10 cellular contexts compared by ENCODE assay signal in the genomic region with DNA sequence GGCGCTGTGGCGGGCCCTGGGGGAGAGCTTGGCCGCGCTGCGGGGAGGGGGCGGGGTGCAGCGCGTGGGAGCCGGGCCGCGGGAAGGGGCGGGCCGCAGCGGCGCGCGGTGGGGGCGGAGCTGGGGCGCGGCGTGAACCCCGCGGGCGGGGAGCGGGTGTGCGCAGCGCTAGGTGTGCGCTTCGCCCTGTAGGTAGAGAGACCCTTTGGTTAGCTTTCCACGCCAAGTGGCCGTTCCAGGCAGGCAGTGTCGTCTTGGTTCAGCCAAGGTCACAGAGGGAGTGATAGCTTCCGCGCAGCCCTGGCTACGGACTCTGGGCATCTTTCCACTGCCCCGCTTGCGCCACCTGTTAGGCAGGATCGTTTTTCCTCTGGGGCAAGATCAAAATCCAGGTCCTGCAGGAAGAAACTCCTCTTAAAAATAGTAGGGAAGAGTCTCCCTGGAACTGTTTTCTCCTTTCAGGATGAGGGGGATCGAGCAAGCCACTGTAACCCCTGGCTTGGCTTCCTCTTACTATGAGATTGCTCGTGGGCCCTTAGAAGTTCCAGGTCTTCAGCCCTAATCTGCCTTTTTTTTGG. TPM values are rescaled to one million over a fixed set of nuclear protein-coding genes. Genes with fewer than 3 reads are reported as not detected.
DNase-seq lines count a peak whose midpoint lies in the region; ATAC-seq, FAIRE-seq and TF ChIP-seq lines count a peak whose summit lies in the region.
"Had no signal": no experiment of that assay in that cellular context is flagged by ENCODE, and none has a peak within 500 bp of the region (broad histone marks: within the 10 kb centered on the region; RNA-seq: fewer than 3 reads in every experiment).

No MANE protein-coding gene starts in this region.

- FAIRE-seq in HepG2 (lab: Jason Lieb, UNC) = peak; percentile 12

- H3K4me3 ChIP-seq in BE2C (ENCODE audit: low read depth, low read length) (peak overlapping the region; percentile 89), OCI-LY7 (ENCODE audit: low read depth, low read length, poor library complexity, severe bottlenecking) (peak overlapping the region; percentile 89), cardiac fibroblast (replicated peaks in 1 of 2; ENCODE audit: low read depth in 2 of 2, low read length in 2 of 2) (peak overlapping the region; percentile 67 to 91), HepG2 (replicated peaks in 1 of 3; ENCODE audit: insufficient read depth in 1 of 3, low read depth in 2 of 3, low read length in 3 of 3) (peak overlapping the region; percentile 81 to 92 (median 88)), suprapubic skin (peak overlapping the region; percentile 81)

- H3K79me2 ChIP-seq in OCI-LY7 (ENCODE audit: insufficient read depth, low read depth, low read length) (peaks cover 52% of the 10 kb centered on the region), HepG2 (ENCODE audit: insufficient read depth, low read length) (peaks cover 33% of the 10 kb centered on the region)

- H3K4me1 ChIP-seq in BE2C (no peaks in the 10 kb centered on the region), OCI-LY7 (ENCODE audit: insufficient read depth, low read length, poor library complexity, severe bottlenecking) (peaks cover 33% of the 10 kb centered on the region), HepG2 (ENCODE audit: insufficient read depth, low read length) (peaks cover 41% of the 10 kb centered on the region), suprapubic skin (peaks cover 28% of the 10 kb centered on the region)

- TF ChIP-seq EP300 in HepG2 (IDR thresholded peaks at IDR 0.05; ENCODE audit: low read depth in 2 of 2, low read length in 2 of 2) (no peak), HepG2 (CRISPR knock-in tag; IDR thresholded peaks at IDR 0.05; ENCODE audit: borderline replicate concordance) (no peak), suprapubic skin (IDR thresholded peaks at IDR 0.05) (no peak)

- CTCF ChIA-PET in OCI-LY7 (lab: Charles Lee; ENCODE audit: unreplicated experiment) = interaction anchor here (0.6 to 0.7 kb wide), 3 partner anchors 20 to 115 kb away, joined by 3 read pairs; a partner anchor contains a TSS
- CTCF ChIA-PET in HepG2 (lab: Yijun Ruan, JAX; ENCODE audit: low intra/inter-chr PET ratio, low total read pairs) = interaction anchor here (1.5 kb wide), 1 partner anchor 14 kb away, joined by 4 read pairs; no protein-coding TSS in a partner anchor

- TF ChIP-seq POLR2A in HepG2 (IDR thresholded peaks at IDR 0.05; ENCODE audit: insufficient read depth in 1 of 2, low read depth in 2 of 2, low read length in 2 of 2) (peak in 1 of 2 experiments; percentile 76; a peak in 3 of 4 replicates), suprapubic skin (IDR thresholded peaks at IDR 0.05) (no peak)

- H4K20me1 ChIP-seq in OCI-LY7 (ENCODE audit: insufficient read depth, low read length) (no peaks in the 10 kb centered on the region), HepG2 (ENCODE audit: insufficient read depth, low read length) (no peaks in the 10 kb centered on the region)

- TF ChIP-seq CTCF in BE2C (IDR thresholded peaks at IDR 0.05; ENCODE audit: low read depth, low read length) (no peak), OCI-LY7 (conservative IDR thresholded peaks at IDR 0.05; ENCODE audit: low read length) (peak; percentile 41; the same call in 1 of the 2 replicates), cardiac fibroblast (IDR thresholded peaks at IDR 0.05; ENCODE audit: low read depth, low read length) (peak; percentile 21), HepG2 (CRISPR knock-in tag; IDR thresholded peaks at IDR 0.05) (peak; percentile 33), suprapubic skin (IDR thresholded peaks at IDR 0.05) (no peak)

- in situ Hi-C loops in HepG2 (cut with HindIII; ENCODE audit: extremely low pct_ligation_motif_present, low pct_unique_long_range_greater_than_20kb) = no loop called here

- intact Hi-C loops in OCI-LY7 (cut with micrococcal nuclease; ENCODE audit: unreplicated experiment) = loop anchor here (1.0 to 5.0 kb wide), 8 partner anchors 41 to 290 kb away; a partner anchor contains a TSS
- intact Hi-C loops in HepG2 (cut with micrococcal nuclease; ENCODE audit: unreplicated experiment) = loop anchor here (1.0 kb wide), 1 partner anchor 50 kb away; a partner anchor contains a TSS

- H3K9ac ChIP-seq in HepG2 (ENCODE audit: insufficient read depth, low read depth, low read length) = peak overlapping the region; percentile 92

- H3K9me2 ChIP-seq in OCI-LY7 (ENCODE audit: insufficient read depth, low read length) = no peaks in the 10 kb centered on the region

- H3K4me2 ChIP-seq in OCI-LY7 (ENCODE audit: low read length) (peak overlapping the region; percentile 81), HepG2 (ENCODE audit: low read depth, low read length) (peak overlapping the region; percentile 89)

- WGBS in HepG2 (ENCODE audit: low lambda C conversion rate) = 3% methylated on average over 5 of the region's 40 CpGs
- 0% methylated on average over 12 of the region's 40 CpGs for WGBS in suprapubic skin

- no TSS peak for BruUV-seq in OCI-LY7 (replicated peaks; lab: Mats Ljungman, UMichigan)
- no TSS peak for BruUV-seq in HepG2 (replicated peaks; lab: Mats Ljungman, UMichigan)

- peak overlapping the region; percentile 93 for H3K27ac ChIP-seq in OCI-LY7 (ENCODE audit: low read depth, low read length, poor library complexity, severe bottlenecking)
- peak overlapping the region; percentile 94 for H3K27ac ChIP-seq in HepG2 (ENCODE audit: extremely low read length, insufficient read depth, low read length)
- H3K27ac ChIP-seq in suprapubic skin = peak overlapping the region; percentile 94

- no peak for DNase-seq in BE2C
- DNase-seq in OCI-LY7 (ENCODE audit: low spot score) = no peak
- DNase-seq in cardiac fibroblast (ENCODE audit: low read depth in 2 of 2) = peak; percentile 45 to 46
- DNase-seq in HepG2 (ENCODE audit: low spot score) = peak; percentile 45
- no peak for DNase-seq in suprapubic skin (ENCODE audit: low spot score in 2 of 2)
- no peak for DNase-seq in epidermal melanocyte (ENCODE audit: insufficient read length, low spot score)

- peaks cover 48% of the 10 kb centered on the region for H3K36me3 ChIP-seq in BE2C
- H3K36me3 ChIP-seq in OCI-LY7 (ENCODE audit: insufficient read depth, low read length) = peaks cover 61% of the 10 kb centered on the region
- H3K36me3 ChIP-seq in HepG2 (replicated peaks in 1 of 2; ENCODE audit: control insufficient read depth in 1 of 2, insufficient read depth in 2 of 2, low read length in 2 of 2) = peaks cover 16 to 34% of the 10 kb centered on the region in 2 experiments
- peaks cover 38% of the 10 kb centered on the region for H3K36me3 ChIP-seq in suprapubic skin

- POLR2A ChIA-PET in OCI-LY7 (lab: Charles Lee) = interaction anchor here (0.7 to 1.0 kb wide), 2 partner anchors 71 to 112 kb away, joined by 4 read pairs; a partner anchor contains a TSS
- POLR2A ChIA-PET in HepG2 (lab: Yijun Ruan, JAX) = interaction anchor here (0.6 to 1.8 kb wide), 14 partner anchors 9 to 310 kb away, joined by 3 to 18 read pairs (median 4); a partner anchor contains a TSS

- H2AFZ ChIP-seq in OCI-LY7 (ENCODE audit: low read length) = peak overlapping the region; percentile 75; the same call in 1 of the 2 replicates
- no peak overlapping the region for H2AFZ ChIP-seq in HepG2 (ENCODE audit: low read length)

- H3K27me3 ChIP-seq in BE2C = no peaks in the 10 kb centered on the region
- no peaks in the 10 kb centered on the region; a peak in 1 of 5 replicates for H3K27me3 ChIP-seq in HepG2 (ENCODE audit: control insufficient read depth in 1 of 2, insufficient read depth in 2 of 2, low read length in 2 of 2)
- no peaks in the 10 kb centered on the region for H3K27me3 ChIP-seq in suprapubic skin

- no peak for TF ChIP-seq RAD21 in HepG2 (CRISPR knock-in tag; IDR thresholded peaks at IDR 0.05)

- H3K9me3 ChIP-seq in BE2C (no peaks in the 10 kb centered on the region), OCI-LY7 (ENCODE audit: low read length) (no peaks in the 10 kb centered on the region), HepG2 (ENCODE audit: low read length) (no peaks in the 10 kb centered on the region), suprapubic skin (no peaks in the 10 kb centered on the region)

- peak; percentile 15 for ATAC-seq in GM18858 (IDR thresholded peaks at IDR 0.05; ENCODE audit: unreplicated experiment)
- ATAC-seq in HG02973 (IDR thresholded peaks at IDR 0.05; ENCODE audit: unreplicated experiment) = peak; percentile 34
- peak; percentile 66 for ATAC-seq in HepG2

RNA-seq across cellular contexts. Expression of a gene that starts 0.4 kb away (rescaled TPM):
- polyA plus RNA-seq in BE2C (2012; ENCODE audit: insufficient read depth, insufficient read length, low read depth) = 895 TPM
- total RNA-seq in OCI-LY7 (2014; rRNA removed; shearing (Covaris generic)) = 70.6 and 82.2 TPM in 2 replicates
- total RNA-seq in OCI-LY7 (2022) (317 and 327 TPM in 2 replicates), HepG2 (2016; rRNA removed; fragmentation: Illumina TruSeq; extraction: Trizol) (40.5 and 45.9 TPM in 2 replicates), suprapubic skin (10 to 100 TPM; 32.1 to 54.2 (median 42.6) TPM)
- total RNA-seq in HepG2 (2016; cell fraction: cytosol; rRNA removed; fragmentation: Illumina TruSeq; extraction: Trizol; ENCODE audit: low read depth) = 24.1 and 29.2 TPM in 2 replicates
- total RNA-seq in HepG2 (2016; cell fraction: insoluble cytoplasmic fraction; rRNA removed; fragmentation: Illumina TruSeq; extraction: Trizol) = 42.5 and 45.7 TPM in 2 replicates
- total RNA-seq in HepG2 (2016; cell fraction: membrane; rRNA removed; fragmentation: Illumina TruSeq; extraction: Trizol) = 21.9 and 24.3 TPM in 2 replicates
- total RNA-seq in HepG2 (2016; cell fraction: nucleus; rRNA removed; fragmentation: Illumina TruSeq; extraction: Trizol) = 17.5 and 24.3 TPM in 2 replicates
- 75.9 and 86.5 TPM in 2 replicates for polyA plus RNA-seq in HepG2 (2011; rRNA removed)
- polyA plus RNA-seq in HepG2 (2011; cell fraction: cytosol; rRNA removed) = 96.6 and 104 TPM in 2 replicates
- polyA plus RNA-seq in HepG2 (2011; cell fraction: nucleus; rRNA removed) = 34.4 and 41.3 TPM in 2 replicates
- polyA plus RNA-seq in HepG2 (2012) = 102 and 132 TPM in 2 replicates
- polyA plus RNA-seq in HepG2 (2016; cell fraction: cytosol; fragmentation: Illumina TruSeq; extraction: Trizol; ENCODE audit: low read depth) = 115 and 123 TPM in 2 replicates
- 264 and 272 TPM in 2 replicates for polyA plus RNA-seq in HepG2 (2016; cell fraction: insoluble cytoplasmic fraction; fragmentation: Illumina TruSeq; extraction: Trizol; ENCODE audit: low read depth)
- polyA plus RNA-seq in HepG2 (2016; cell fraction: membrane; fragmentation: Illumina TruSeq; extraction: Trizol; ENCODE audit: low read depth) = 102 and 111 TPM in 2 replicates
- polyA plus RNA-seq in HepG2 (2016; cell fraction: nucleus; fragmentation: Illumina TruSeq; extraction: Trizol; ENCODE audit: insufficient read depth, low read depth) = 126 and 133 TPM in 2 replicates
- 57.6 and 195 TPM in 2 replicates for polyA minus RNA-seq in HepG2 (2011; rRNA and poly(A)+ RNA removed; ENCODE audit: low replicate concordance)
- 20.0 and 34.2 TPM in 2 replicates for polyA minus RNA-seq in HepG2 (2011; cell fraction: cytosol; rRNA and poly(A)+ RNA removed)
- polyA minus RNA-seq in HepG2 (2011; cell fraction: nucleus; rRNA and poly(A)+ RNA removed) = 23.4 and 30.2 TPM in 2 replicates

RNA-seq across cellular contexts. Expression of a gene that starts 0.8 kb away (rescaled TPM):
- 94.0 TPM for polyA plus RNA-seq in BE2C (2012; ENCODE audit: insufficient read depth, insufficient read length, low read depth)
- total RNA-seq in OCI-LY7 (2014; rRNA removed; shearing (Covaris generic)) = 51.1 and 65.9 TPM in 2 replicates
- total RNA-seq in OCI-LY7 (2022) = 55.5 and 63.2 TPM in 2 replicates
- total RNA-seq in HepG2 (2016; rRNA removed; fragmentation: Illumina TruSeq; extraction: Trizol) = 30.8 and 45.9 TPM in 2 replicates
- total RNA-seq in HepG2 (2016; cell fraction: cytosol; rRNA removed; fragmentation: Illumina TruSeq; extraction: Trizol; ENCODE audit: low read depth) = 6.9 and 8.1 TPM in 2 replicates
- 31.8 and 45.0 TPM in 2 replicates for total RNA-seq in HepG2 (2016; cell fraction: insoluble cytoplasmic fraction; rRNA removed; fragmentation: Illumina TruSeq; extraction: Trizol)
- total RNA-seq in HepG2 (2016; cell fraction: membrane; rRNA removed; fragmentation: Illumina TruSeq; extraction: Trizol) = 15.6 and 16.4 TPM in 2 replicates
- total RNA-seq in HepG2 (2016; cell fraction: nucleus; rRNA removed; fragmentation: Illumina TruSeq; extraction: Trizol) = 25.8 TPM in 2 replicates
- polyA plus RNA-seq in HepG2 (2011; rRNA removed) = 18.2 and 24.0 TPM in 2 replicates
- 22.4 and 22.6 TPM in 2 replicates for polyA plus RNA-seq in HepG2 (2011; cell fraction: cytosol; rRNA removed)
- 15.8 and 23.5 TPM in 2 replicates for polyA plus RNA-seq in HepG2 (2011; cell fraction: nucleus; rRNA removed)
- polyA plus RNA-seq in HepG2 (2012) = 15.2 and 20.1 TPM in 2 replicates
- 2.1 and 2.9 TPM in 2 replicates for polyA plus RNA-seq in HepG2 (2016; cell fraction: cytosol; fragmentation: Illumina TruSeq; extraction: Trizol; ENCODE audit: low read depth)
- polyA plus RNA-seq in HepG2 (2016; cell fraction: insoluble cytoplasmic fraction; fragmentation: Illumina TruSeq; extraction: Trizol; ENCODE audit: low read depth) = 33.3 and 34.6 TPM in 2 replicates
- 7.7 and 8.3 TPM in 2 replicates for polyA plus RNA-seq in HepG2 (2016; cell fraction: membrane; fragmentation: Illumina TruSeq; extraction: Trizol; ENCODE audit: low read depth)
- 31.4 and 35.8 TPM in 2 replicates for polyA plus RNA-seq in HepG2 (2016; cell fraction: nucleus; fragmentation: Illumina TruSeq; extraction: Trizol; ENCODE audit: insufficient read depth, low read depth)
- polyA minus RNA-seq in HepG2 (2011; rRNA and poly(A)+ RNA removed; ENCODE audit: low replicate concordance) = 41.6 and 67.3 TPM in 2 replicates
- 10.7 and 14.6 TPM in 2 replicates for polyA minus RNA-seq in HepG2 (2011; cell fraction: cytosol; rRNA and poly(A)+ RNA removed)
- 14.3 and 20.4 TPM in 2 replicates for polyA minus RNA-seq in HepG2 (2011; cell fraction: nucleus; rRNA and poly(A)+ RNA removed)
- total RNA-seq in suprapubic skin = 10 to 100 TPM; 51.8 to 61.6 (median 55.9) TPM

RNA-seq across cellular contexts. Expression of a gene that starts 9.1 kb away (rescaled TPM):
- polyA plus RNA-seq in BE2C (2012; ENCODE audit: insufficient read depth, insufficient read length, low read depth) = not detected
- not detected in 2 replicates for total RNA-seq in OCI-LY7 (2014; rRNA removed; shearing (Covaris generic))
- not detected in 2 replicates for total RNA-seq in OCI-LY7 (2022)
- total RNA-seq in HepG2 (2016; rRNA removed; fragmentation: Illumina TruSeq; extraction: Trizol) = not detected in 2 replicates
- not detected in 2 replicates for total RNA-seq in HepG2 (2016; cell fraction: cytosol; rRNA removed; fragmentation: Illumina TruSeq; extraction: Trizol; ENCODE audit: low read depth)
- total RNA-seq in HepG2 (2016; cell fraction: insoluble cytoplasmic fraction; rRNA removed; fragmentation: Illumina TruSeq; extraction: Trizol) = not detected in 2 replicates
- total RNA-seq in HepG2 (2016; cell fraction: membrane; rRNA removed; fragmentation: Illumina TruSeq; extraction: Trizol) = not detected in 2 replicates
- not detected in 2 replicates for total RNA-seq in HepG2 (2016; cell fraction: nucleus; rRNA removed; fragmentation: Illumina TruSeq; extraction: Trizol)
- not detected in 2 replicates for polyA plus RNA-seq in HepG2 (2011; rRNA removed)
- not detected in 2 replicates for polyA plus RNA-seq in HepG2 (2011; cell fraction: cytosol; rRNA removed)
- polyA plus RNA-seq in HepG2 (2011; cell fraction: nucleus; rRNA removed) = not detected in 2 replicates
- polyA plus RNA-seq in HepG2 (2012) = not detected in 2 replicates
- polyA plus RNA-seq in HepG2 (2016; cell fraction: cytosol; fragmentation: Illumina TruSeq; extraction: Trizol; ENCODE audit: low read depth) = not detected in 2 replicates
- not detected in 2 replicates for polyA plus RNA-seq in HepG2 (2016; cell fraction: insoluble cytoplasmic fraction; fragmentation: Illumina TruSeq; extraction: Trizol; ENCODE audit: low read depth)
- not detected in 2 replicates for polyA plus RNA-seq in HepG2 (2016; cell fraction: membrane; fragmentation: Illumina TruSeq; extraction: Trizol; ENCODE audit: low read depth)
- polyA plus RNA-seq in HepG2 (2016; cell fraction: nucleus; fragmentation: Illumina TruSeq; extraction: Trizol; ENCODE audit: insufficient read depth, low read depth) = not detected in 2 replicates
- polyA minus RNA-seq in HepG2 (2011; rRNA and poly(A)+ RNA removed; ENCODE audit: low replicate concordance) = not detected in 2 replicates
- polyA minus RNA-seq in HepG2 (2011; cell fraction: cytosol; rRNA and poly(A)+ RNA removed) = not detected in 2 replicates
- not detected in 2 replicates for polyA minus RNA-seq in HepG2 (2011; cell fraction: nucleus; rRNA and poly(A)+ RNA removed)
- total RNA-seq in suprapubic skin = 1,000 to 10,000 TPM in 2 of 4 donors, 100 to 1,000 TPM in 1, 10 to 100 TPM in 1; 48.8 to 2,556 (median 968) TPM
- total RNA-seq: subcutaneous adipose tissue had no signal

RNA-seq across cellular contexts. Expression of a gene that starts 23.5 kb away (rescaled TPM):
- not detected for polyA plus RNA-seq in BE2C (2012; ENCODE audit: insufficient read depth, insufficient read length, low read depth)
- total RNA-seq in OCI-LY7 (2014; rRNA removed; shearing (Covaris generic)) = not detected in 2 replicates
- total RNA-seq in OCI-LY7 (2022) (not detected in 2 replicates), HepG2 (2016; rRNA removed; fragmentation: Illumina TruSeq; extraction: Trizol) (not detected in 2 replicates), suprapubic skin (not detected)
- total RNA-seq in HepG2 (2016; cell fraction: cytosol; rRNA removed; fragmentation: Illumina TruSeq; extraction: Trizol; ENCODE audit: low read depth) = not detected in 2 replicates
- total RNA-seq in HepG2 (2016; cell fraction: insoluble cytoplasmic fraction; rRNA removed; fragmentation: Illumina TruSeq; extraction: Trizol) = not detected in 2 replicates
- total RNA-seq in HepG2 (2016; cell fraction: membrane; rRNA removed; fragmentation: Illumina TruSeq; extraction: Trizol) = not detected in 2 replicates
- not detected in 2 replicates for total RNA-seq in HepG2 (2016; cell fraction: nucleus; rRNA removed; fragmentation: Illumina TruSeq; extraction: Trizol)
- 0.04 and 0.17 TPM in 2 replicates for polyA plus RNA-seq in HepG2 (2011; rRNA removed)
- 0.07 and 0.17 TPM in 2 replicates for polyA plus RNA-seq in HepG2 (2011; cell fraction: cytosol; rRNA removed)
- polyA plus RNA-seq in HepG2 (2011; cell fraction: nucleus; rRNA removed) = 0.19 TPM in 1 of 2 replicates, not detected in the other
- polyA plus RNA-seq in HepG2 (2012) = 0.09 TPM in 1 of 2 replicates, not detected in the other
- 0.07 TPM in 1 of 2 replicates, not detected in the other for polyA plus RNA-seq in HepG2 (2016; cell fraction: cytosol; fragmentation: Illumina TruSeq; extraction: Trizol; ENCODE audit: low read depth)
- not detected in 2 replicates for polyA plus RNA-seq in HepG2 (2016; cell fraction: insoluble cytoplasmic fraction; fragmentation: Illumina TruSeq; extraction: Trizol; ENCODE audit: low read depth)
- not detected in 2 replicates for polyA plus RNA-seq in HepG2 (2016; cell fraction: membrane; fragmentation: Illumina TruSeq; extraction: Trizol; ENCODE audit: low read depth)
- polyA plus RNA-seq in HepG2 (2016; cell fraction: nucleus; fragmentation: Illumina TruSeq; extraction: Trizol; ENCODE audit: insufficient read depth, low read depth) = not detected in 2 replicates
- 3.1 TPM in 1 of 2 replicates, not detected in the other for polyA minus RNA-seq in HepG2 (2011; rRNA and poly(A)+ RNA removed; ENCODE audit: low replicate concordance)
- not detected in 2 replicates for polyA minus RNA-seq in HepG2 (2011; cell fraction: cytosol; rRNA and poly(A)+ RNA removed)
- not detected in 2 replicates for polyA minus RNA-seq in HepG2 (2011; cell fraction: nucleus; rRNA and poly(A)+ RNA removed)
- total RNA-seq: T-helper 1 cell treated with Interleukin-12 subunit alpha and Interleukin-12 subunit beta and Interleukin-4 antibody, amounts not matched to agents 30 ng/mL and 1 ng/mL, for 36 hours had no signal

RNA-seq across cellular contexts. Expression of a gene that starts 41.2 kb away (rescaled TPM):
- polyA plus RNA-seq in BE2C (2012; ENCODE audit: insufficient read depth, insufficient read length, low read depth) = 280 TPM
- total RNA-seq in OCI-LY7 (2014; rRNA removed; shearing (Covaris generic)) = 50.4 and 93.8 TPM in 2 replicates
- total RNA-seq in OCI-LY7 (2022) (55.5 and 57.8 TPM in 2 replicates), HepG2 (2016; rRNA removed; fragmentation: Illumina TruSeq; extraction: Trizol) (18.1 and 22.5 TPM in 2 replicates), suprapubic skin (10 to 100 TPM; 21.1 to 56.6 (median 26.1) TPM)
- total RNA-seq in HepG2 (2016; cell fraction: cytosol; rRNA removed; fragmentation: Illumina TruSeq; extraction: Trizol; ENCODE audit: low read depth) = 9.9 and 12.6 TPM in 2 replicates
- 12.3 and 22.5 TPM in 2 replicates for total RNA-seq in HepG2 (2016; cell fraction: insoluble cytoplasmic fraction; rRNA removed; fragmentation: Illumina TruSeq; extraction: Trizol)
- total RNA-seq in HepG2 (2016; cell fraction: membrane; rRNA removed; fragmentation: Illumina TruSeq; extraction: Trizol) = 9.7 and 12.2 TPM in 2 replicates
- 15.9 and 17.5 TPM in 2 replicates for total RNA-seq in HepG2 (2016; cell fraction: nucleus; rRNA removed; fragmentation: Illumina TruSeq; extraction: Trizol)
- 11.3 and 13.1 TPM in 2 replicates for polyA plus RNA-seq in HepG2 (2011; rRNA removed)
- 7.2 and 7.5 TPM in 2 replicates for polyA plus RNA-seq in HepG2 (2011; cell fraction: cytosol; rRNA removed)
- polyA plus RNA-seq in HepG2 (2011; cell fraction: nucleus; rRNA removed) = 32.9 and 42.8 TPM in 2 replicates
- polyA plus RNA-seq in HepG2 (2012) = 17.3 and 24.6 TPM in 2 replicates
- 8.9 and 10.6 TPM in 2 replicates for polyA plus RNA-seq in HepG2 (2016; cell fraction: cytosol; fragmentation: Illumina TruSeq; extraction: Trizol; ENCODE audit: low read depth)
- polyA plus RNA-seq in HepG2 (2016; cell fraction: insoluble cytoplasmic fraction; fragmentation: Illumina TruSeq; extraction: Trizol; ENCODE audit: low read depth) = 26.7 and 35.4 TPM in 2 replicates
- polyA plus RNA-seq in HepG2 (2016; cell fraction: membrane; fragmentation: Illumina TruSeq; extraction: Trizol; ENCODE audit: low read depth) = 9.0 and 11.4 TPM in 2 replicates
- 48.2 and 61.5 TPM in 2 replicates for polyA plus RNA-seq in HepG2 (2016; cell fraction: nucleus; fragmentation: Illumina TruSeq; extraction: Trizol; ENCODE audit: insufficient read depth, low read depth)
- polyA minus RNA-seq in HepG2 (2011; rRNA and poly(A)+ RNA removed; ENCODE audit: low replicate concordance) = 11.0 and 12.8 TPM in 2 replicates
- 8.1 and 11.4 TPM in 2 replicates for polyA minus RNA-seq in HepG2 (2011; cell fraction: cytosol; rRNA and poly(A)+ RNA removed)
- polyA minus RNA-seq in HepG2 (2011; cell fraction: nucleus; rRNA and poly(A)+ RNA removed) = 9.7 and 11.7 TPM in 2 replicates

Comparison
In these comparisons a context has a peak if more than half of its experiments do, and no peak if none do; other contexts are left out.
1. DNase-seq: peak in cardiac fibroblast (2 of 2) and HepG2 (single experiment); none in BE2C (single experiment), OCI-LY7 (single experiment), suprapubic skin (0 of 2) and epidermal melanocyte (single experiment).
2. CTCF ChIP-seq: peak in OCI-LY7 (single experiment), cardiac fibroblast (single experiment) and HepG2 (single experiment); none in BE2C (single experiment) and suprapubic skin (0 of 2).
3. ATAC-seq: peak in every context shown above with its lines; median percentile 66 in HepG2; 34 in HG02973; 15 in GM18858.
4. RNA of a gene that starts 9.1 kb away (total RNA-seq): 48.8 to 2,556 TPM in suprapubic skin; not detected in OCI-LY7 and not detected in HepG2; every median in the first group is over 10 times any median in the second.
5. Peak in every context shown above with its lines, with median percentiles within 50 percentile points of each other: H3K4me3 ChIP-seq and H3K27ac ChIP-seq.